Comparison of ENCODE assay signal across 18 cellular contexts in the genomic region with DNA sequence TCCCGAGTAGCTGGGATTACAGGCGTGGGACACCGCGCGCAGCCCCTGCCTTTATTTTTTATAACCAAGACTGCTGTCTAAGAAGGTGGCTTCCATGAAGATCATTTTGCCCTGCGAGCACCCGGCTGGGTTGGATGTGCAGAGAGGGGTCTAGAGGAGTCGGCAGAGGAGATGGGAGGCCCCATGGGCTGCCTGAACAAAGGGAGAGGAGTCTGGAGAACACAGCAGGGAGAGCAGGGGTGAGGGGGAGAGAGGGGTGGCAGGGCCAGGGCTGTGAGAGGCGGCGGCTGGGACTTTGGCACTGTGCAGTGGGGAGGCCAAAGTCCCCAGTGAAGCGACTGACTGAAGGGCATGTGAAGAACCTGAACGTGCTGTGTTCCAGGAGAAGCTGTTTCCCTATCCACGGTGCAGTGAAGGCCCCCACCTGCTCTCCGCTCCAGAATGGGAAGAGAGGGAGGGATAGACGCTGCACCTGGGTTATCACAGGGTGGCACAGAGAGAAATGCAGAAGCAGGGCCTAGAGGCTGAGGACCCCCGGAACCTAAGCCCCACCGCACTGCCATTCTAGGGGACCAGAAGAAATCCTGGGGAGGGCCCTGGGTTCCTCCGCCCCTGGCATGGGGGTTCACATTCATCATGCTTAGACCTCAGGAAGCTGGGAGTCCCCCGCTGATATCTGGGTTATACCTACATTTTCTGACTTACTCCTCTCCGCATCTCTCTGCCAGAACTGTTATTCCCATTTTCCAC. TPM values are rescaled to one million over a fixed set of nuclear protein-coding genes. Genes with fewer than 3 reads are reported as not detected.
DNase-seq lines count a peak whose midpoint lies in the region; ATAC-seq and TF ChIP-seq lines count a peak whose summit lies in the region.
"Had no signal": no experiment of that assay in that cellular context is flagged by ENCODE, and none has a peak within 500 bp of the region (broad histone marks: within the 10 kb centered on the region; RNA-seq: fewer than 3 reads in every experiment).

No MANE protein-coding gene starts in this region.

- no peaks in the 10 kb centered on the region for H3K27me3 ChIP-seq in Panc1 (ENCODE audit: control insufficient read depth, insufficient read depth, low read length)
- H3K27me3 ChIP-seq in endodermal cell (ENCODE audit: control insufficient read depth, insufficient read depth, low read length, poor library complexity, severe bottlenecking) = no peaks in the 10 kb centered on the region
- H3K27me3 ChIP-seq: breast epithelium, SJSA1 had no signal

- H3K4me3 Mint-ChIP-seq in activated CD4-positive, alpha-beta T cell treated with anti-CD3 and anti-CD28 coated beads, Interleukin-2, amount 10 ng/mL, durations not matched to agents 24 days and 14 days = no peak overlapping the region
- H3K4me3 Mint-ChIP-seq in endodermal cell = no peak overlapping the region
- H3K4me3 Mint-ChIP-seq in nephron = no peak overlapping the region
- H3K4me3 Mint-ChIP-seq in MCF 10A (ENCODE audit: unreplicated experiment) = no peak overlapping the region
- H3K4me3 Mint-ChIP-seq: activated naive CD4-positive, alpha-beta T cell treated with anti-CD3 and anti-CD28 coated beads, Interleukin-2, amount 10 ng/mL, durations not matched to agents 7 days and 5 days; B cell had no signal

- H3K27ac ChIP-seq in Panc1 (ENCODE audit: low read length) (no peak overlapping the region), endodermal cell (ENCODE audit: low read depth, low read length) (no peak overlapping the region)
- H3K27ac ChIP-seq: breast epithelium, SJSA1, thoracic aorta had no signal

- no peak for DNase-seq in activated CD4-positive, alpha-beta T cell treated with anti-CD3 and anti-CD28 coated beads, Interleukin-2, amount 10 ng/mL, durations not matched to agents 24 days and 14 days
- DNase-seq in activated CD4-positive, alpha-beta T cell treated with anti-CD3 and anti-CD28 coated beads for 1 hour = no peak
- DNase-seq in Panc1 (ENCODE audit: low read depth, low spot score) (no peak), endodermal cell (peak; percentile 26), MCF 10A (ENCODE audit: unreplicated experiment) (no peak), NCI-H1417 treated with DMSO at 0.1 percent for 48 hours (lab: John Stamatoyannopoulos, UW) (no peak), GM10266 (ENCODE audit: extremely low spot score) (no peak)
- DNase-seq: 8988T; activated naive CD4-positive, alpha-beta T cell treated with anti-CD3 and anti-CD28 coated beads, Interleukin-2, amount 10 ng/mL, durations not matched to agents 7 days and 5 days; NCI-H1105; NCI-H524 treated with DMSO at 0.1 percent for 48 hours; stimulated activated CD4-positive, alpha-beta T cell treated with anti-CD3 and anti-CD28 coated beads, Interleukin-4, amount 100 ng/mL, for 4 hours had no signal

- H3K27ac Mint-ChIP-seq in activated CD4-positive, alpha-beta T cell treated with anti-CD3 and anti-CD28 coated beads, Interleukin-2, amount 10 ng/mL, durations not matched to agents 24 days and 14 days = peak overlapping the region; percentile 60
- H3K27ac Mint-ChIP-seq in endodermal cell (no peak overlapping the region), nephron (peak overlapping the region in 2 of 3 experiments; percentile 41 to 53), MCF 10A (ENCODE audit: low read depth, unreplicated experiment) (no peak overlapping the region)
- H3K27ac Mint-ChIP-seq: B cell had no signal

- H3K27me3 Mint-ChIP-seq in activated CD4-positive, alpha-beta T cell treated with anti-CD3 and anti-CD28 coated beads, Interleukin-2, amount 10 ng/mL, durations not matched to agents 24 days and 14 days = peaks cover 16% of the 10 kb centered on the region
- H3K27me3 Mint-ChIP-seq in endodermal cell (ENCODE audit: insufficient read depth) (peaks cover 11% of the 10 kb centered on the region), nephron (ENCODE audit: low read depth) (peaks cover 7% of the 10 kb centered on the region), MCF 10A (ENCODE audit: insufficient read depth, unreplicated experiment) (no peaks in the 10 kb centered on the region)

- H3K9me3 Mint-ChIP-seq in activated CD4-positive, alpha-beta T cell treated with anti-CD3 and anti-CD28 coated beads, Interleukin-2, amount 10 ng/mL, durations not matched to agents 24 days and 14 days = no peaks in the 10 kb centered on the region
- H3K9me3 Mint-ChIP-seq in endodermal cell (no peaks in the 10 kb centered on the region), nephron (peaks cover 3% of the 10 kb centered on the region), MCF 10A (ENCODE audit: unreplicated experiment) (no peaks in the 10 kb centered on the region)
- H3K9me3 Mint-ChIP-seq: activated naive CD4-positive, alpha-beta T cell treated with anti-CD3 and anti-CD28 coated beads, Interleukin-2, amount 10 ng/mL, durations not matched to agents 7 days and 5 days had no signal

- intact Hi-C loops in activated CD4-positive, alpha-beta T cell treated with anti-CD3 and anti-CD28 coated beads, Interleukin-2, amount 10 ng/mL, durations not matched to agents 24 days and 14 days (cut with micrococcal nuclease) = no loop called here
- intact Hi-C loops in Panc1 (cut with micrococcal nuclease; ENCODE audit: unreplicated experiment) (no loop called here), MCF 10A (cut with micrococcal nuclease) (no loop called here)

- peak; percentile 46 for ATAC-seq in Panc1

- H3K36me3 ChIP-seq in Panc1 (ENCODE audit: control insufficient read depth, insufficient read depth, low read length) = no peaks in the 10 kb centered on the region
- no peaks in the 10 kb centered on the region for H3K36me3 ChIP-seq in endodermal cell (ENCODE audit: control insufficient read depth, insufficient read depth, low read length)
- H3K36me3 ChIP-seq: breast epithelium, SJSA1, thoracic aorta had no signal

- peaks cover 43% of the 10 kb centered on the region for H3K4me1 Mint-ChIP-seq in activated CD4-positive, alpha-beta T cell treated with anti-CD3 and anti-CD28 coated beads, Interleukin-2, amount 10 ng/mL, durations not matched to agents 24 days and 14 days
- H3K4me1 Mint-ChIP-seq in endodermal cell (peaks cover 20% of the 10 kb centered on the region), nephron (peaks cover 48% of the 10 kb centered on the region), MCF 10A (ENCODE audit: insufficient read depth, unreplicated experiment) (peaks cover 11% of the 10 kb centered on the region)

- no peak overlapping the region for H3K4me3 ChIP-seq in Panc1 (ENCODE audit: low read depth in 2 of 2, low read length in 2 of 2)
- H3K4me3 ChIP-seq in endodermal cell (ENCODE audit: low read length) = no peak overlapping the region
- H3K4me3 ChIP-seq: breast epithelium, SJSA1, smooth muscle cell, thoracic aorta had no signal

- in situ Hi-C loops in Panc1 (cut with HindIII; ENCODE audit: low pct_unique_long_range_greater_than_20kb, low sequenced_read_pairs) = no loop called here

- H3K9ac ChIP-seq in endodermal cell (ENCODE audit: extremely low read depth, low read length, poor library complexity, severe bottlenecking) = no peak overlapping the region

- POLR2A ChIA-PET in Panc1 (lab: Charles Lee) = no interaction called here
- POLR2A ChIA-PET in MCF 10A (lab: Yijun Ruan, JAX) = interaction anchor here (0.7 to 2.5 kb wide), 2 partner anchors 10 to 28 kb away, joined by 3 to 20 read pairs; no protein-coding TSS in a partner anchor

- BruUV-seq in Panc1 (replicated peaks; lab: Mats Ljungman, UMichigan) (no TSS peak), MCF 10A (replicated peaks; lab: Mats Ljungman, UMichigan) (no TSS peak)

- TF ChIP-seq CTCF in Panc1 (IDR thresholded peaks at IDR 0.05) (no peak), endodermal cell (conservative IDR thresholded peaks at IDR 0.05) (no peak), nephron (IDR thresholded peaks at IDR 0.05; ENCODE audit: unreplicated experiment in 3 of 3) (no peak), MCF 10A (IDR thresholded peaks at IDR 0.05; ENCODE audit: unreplicated experiment) (no peak), GM10266 (IDR thresholded peaks at IDR 0.05; ENCODE audit: control insufficient read depth, insufficient read depth, low read depth, missing control alignments) (no peak)

- WGBS in endodermal cell (ENCODE audit: insufficient coverage in 1 of 2, insufficient read length in 1 of 2), 2 experiments = 87 to 89% methylated on average over 14 to 20 of the region's 20 CpGs

- CTCF ChIA-PET in Panc1 (lab: Charles Lee) (no interaction called here), MCF 10A (lab: Yijun Ruan, JAX) (interaction anchor here (1.0 kb wide), 1 partner anchor 86 kb away, joined by 3 read pairs; no protein-coding TSS in a partner anchor)

- H3K9me3 ChIP-seq in Panc1 (ENCODE audit: control insufficient read depth, insufficient read depth, low read depth, low read length) = no peaks in the 10 kb centered on the region
- no peaks in the 10 kb centered on the region for H3K9me3 ChIP-seq in endodermal cell (ENCODE audit: control insufficient read depth, low read length)
- H3K9me3 ChIP-seq: breast epithelium, SJSA1, thoracic aorta had no signal

- no peaks in the 10 kb centered on the region for H3K36me3 Mint-ChIP-seq in activated CD4-positive, alpha-beta T cell treated with anti-CD3 and anti-CD28 coated beads, Interleukin-2, amount 10 ng/mL, durations not matched to agents 24 days and 14 days (ENCODE audit: low read depth)
- H3K36me3 Mint-ChIP-seq in endodermal cell (ENCODE audit: low read depth) = no peaks in the 10 kb centered on the region
- no peaks in the 10 kb centered on the region for H3K36me3 Mint-ChIP-seq in nephron (ENCODE audit: low read depth)
- no peaks in the 10 kb centered on the region for H3K36me3 Mint-ChIP-seq in MCF 10A (ENCODE audit: insufficient read depth, unreplicated experiment)

- H3K4me1 ChIP-seq in Panc1 (ENCODE audit: control insufficient read depth, insufficient read depth, low read length) = no peaks in the 10 kb centered on the region; the same call in 1 of the 2 replicates
- H3K4me1 ChIP-seq in endodermal cell (ENCODE audit: control insufficient read depth, insufficient read depth, low read length) = no peaks in the 10 kb centered on the region
- H3K4me1 ChIP-seq: breast epithelium, SJSA1 had no signal

RNA-seq across cellular contexts. Expression of gene FOSL2, which starts 24.8 kb away (rescaled TPM):
- total RNA-seq in activated CD4-positive, alpha-beta T cell treated with anti-CD3 and anti-CD28 coated beads, Interleukin-2, amount 10 ng/mL, durations not matched to agents 24 days and 14 days = 73.2 and 80.6 TPM in 2 replicates
- total RNA-seq in Panc1 (2021; ENCODE audit: unreplicated experiment) (29.0 TPM), endodermal cell (1 to 10 TPM; 1.4 to 3.8 TPM), MCF 10A (2022) (122 and 141 TPM in 2 replicates)
- polyA plus RNA-seq in Panc1 (2012; ENCODE audit: insufficient read length) = 34.9 TPM
- 2.7 TPM for polyA plus RNA-seq in endodermal cell (2013, experiment 1 of 2)
- 2.6 TPM for polyA plus RNA-seq in endodermal cell (2013, experiment 2 of 2)

Comparison
In these comparisons a context has a peak if more than half of its experiments do, and no peak if none do; other contexts are left out.
1. H3K27ac Mint-ChIP-seq: peak in activated CD4-positive, alpha-beta T cell treated with anti-CD3 and anti-CD28 coated beads, Interleukin-2, amount 10 ng/mL, durations not matched to agents 24 days and 14 days (single experiment) and nephron (2 of 3); none in endodermal cell (single experiment) and MCF 10A (single experiment).